1 cellular context compared by ENCODE assay signal in the genomic region with DNA sequence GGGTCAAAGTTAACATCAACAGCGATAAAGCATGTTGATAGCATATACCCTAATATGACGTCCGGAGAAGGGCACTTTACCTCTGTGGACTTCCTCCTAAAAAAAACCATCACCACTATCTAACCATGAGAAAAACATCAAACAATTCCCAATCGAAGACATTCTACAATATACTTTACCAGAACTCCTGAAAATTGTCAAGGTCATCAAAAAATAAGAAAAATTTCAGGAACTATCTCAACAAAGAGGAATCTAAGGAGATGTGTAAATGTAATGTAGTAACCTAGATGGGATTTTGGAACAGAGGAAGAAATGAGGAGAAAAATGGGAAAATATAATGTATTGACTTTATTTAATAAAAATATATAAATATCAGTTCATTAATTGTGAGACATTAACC.
TF ChIP-seq lines count a peak whose summit lies in the region.

No MANE protein-coding gene starts in this region.

TF ChIP-seq in HepG2, 621 proteins besides CTCF, POLR2A, EP300 and RAD21 (continued from another document):
- TF ChIP-seq HNF1A (IDR thresholded peaks at IDR 0.05; ENCODE audit: low read depth) (no peak), HNF1A (CRISPR knock-in tag; IDR thresholded peaks at IDR 0.05; ENCODE audit: borderline replicate concordance) (no peak)
